ENCODE assay signal across 8 cellular contexts in the genomic region with DNA sequence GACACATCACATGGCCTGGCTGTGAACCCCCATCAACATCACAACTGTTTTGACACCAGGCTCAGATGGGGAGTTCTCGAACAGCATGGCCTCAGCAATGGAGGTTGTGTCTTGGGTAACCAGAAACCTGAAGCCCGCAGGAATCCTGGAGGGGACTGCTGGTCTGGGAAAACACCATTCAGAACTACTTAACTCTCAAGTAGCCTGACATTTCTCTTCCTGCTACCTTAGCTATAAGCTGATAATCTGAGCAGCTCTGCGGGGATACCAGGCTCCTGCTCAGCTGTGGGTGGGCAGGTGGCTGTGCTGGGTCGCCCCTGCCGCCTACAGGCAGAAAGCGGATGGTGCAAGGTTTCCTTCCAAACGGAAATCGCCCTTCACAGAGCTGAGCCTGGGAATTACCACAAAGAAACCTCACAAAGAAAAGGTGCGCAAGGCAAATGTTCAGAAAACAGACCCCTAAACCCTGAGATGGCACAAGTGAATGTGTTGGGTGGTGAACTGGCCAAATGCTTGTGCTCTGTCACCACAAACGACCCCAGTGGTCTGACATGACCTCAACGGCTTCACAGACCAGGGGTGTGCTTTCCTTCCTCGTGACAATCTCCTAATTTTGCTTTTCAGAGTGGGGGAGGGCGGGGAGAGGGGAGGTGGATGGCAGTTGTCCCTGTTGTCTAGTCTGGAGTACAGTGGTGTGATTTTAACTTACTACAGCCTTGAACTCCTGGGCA. TPM values are rescaled to one million over a fixed set of nuclear protein-coding genes. Genes with fewer than 3 reads are reported as not detected.
DNase-seq lines count a peak whose midpoint lies in the region; ATAC-seq, FAIRE-seq and TF ChIP-seq lines count a peak whose summit lies in the region.

No MANE protein-coding gene starts in this region.

- CTCF ChIA-PET in AG04450 (lab: Charles Lee) (interaction anchor here (0.5 to 3.9 kb wide), 32 partner anchors 10 to 434 kb away, joined by 3 to 23 read pairs (median 6); no protein-coding TSS in a partner anchor), HepG2 (lab: Yijun Ruan, JAX; ENCODE audit: low intra/inter-chr PET ratio, low total read pairs) (interaction anchor here (1.0 to 4.3 kb wide), 6 partner anchors 258 to 434 kb away, joined by 3 to 17 read pairs (median 8); no protein-coding TSS in a partner anchor)

- H3K27ac ChIP-seq in AG04450 (ENCODE audit: low read depth, low read length) (peak overlapping the region; percentile 21), VCaP (no peak overlapping the region), HepG2 (ENCODE audit: extremely low read length, insufficient read depth, low read length) (peak overlapping the region; percentile 43)

- peaks cover 7% of the 10 kb centered on the region; the same call in 1 of the 2 replicates for H4K20me1 ChIP-seq in HepG2 (ENCODE audit: insufficient read depth, low read length)

- FAIRE-seq in GM18507 (lab: Jason Lieb, UNC) (peak; percentile 81), HepG2 (lab: Jason Lieb, UNC) (peak; percentile 85)

- peak in 1 of 2 experiments; percentile 44; a peak in 2 of 4 replicates for TF ChIP-seq POLR2A in HepG2 (IDR thresholded peaks at IDR 0.05; ENCODE audit: insufficient read depth in 1 of 2, low read depth in 2 of 2, low read length in 2 of 2)

- no peaks in the 10 kb centered on the region for H3K79me2 ChIP-seq in HepG2 (ENCODE audit: insufficient read depth, low read length)

- BruUV-seq in HepG2 (replicated peaks; lab: Mats Ljungman, UMichigan), result no TSS peak

- H3K27me3 ChIP-seq in AG04450 (ENCODE audit: control insufficient read depth, insufficient read depth, low read length) (no peaks in the 10 kb centered on the region), HepG2 (ENCODE audit: control insufficient read depth in 1 of 2, insufficient read depth in 2 of 2, low read length in 2 of 2) (peaks cover 6 to 22% of the 10 kb centered on the region in 2 experiments; a peak in 4 of 5 replicates)

- peak; percentile 71 for ATAC-seq in HG02938 (IDR thresholded peaks at IDR 0.05; ENCODE audit: unreplicated experiment)
- ATAC-seq in HepG2, result peak; percentile 76

- WGBS in HepG2 (ENCODE audit: low lambda C conversion rate), result 10% methylated on average over 13 of the region's 13 CpGs

- no peak for DNase-seq in AG04450 (ENCODE audit: low read depth, low spot score)
- peak; percentile 35 for DNase-seq in GM18507 (ENCODE audit: extremely low spot score, insufficient read length, low read depth)
- peak; percentile 26 to 32 for DNase-seq in NCI-H1930 (lab: John Stamatoyannopoulos, UW)
- DNase-seq in central memory CD4-positive, alpha-beta T cell, result peak; percentile 36
- DNase-seq in HepG2 (ENCODE audit: low spot score), result peak; percentile 76
- DNase-seq in stimulated activated CD4-positive, alpha-beta T cell treated with anti-CD3 and anti-CD28 coated beads, TNF-alpha, amount 100 ng/mL, for 24 hours (ENCODE audit: low read depth in 3 of 3), result peak; percentile 14 to 53 (median 29)

- POLR2A ChIA-PET in AG04450 (lab: Yijun Ruan, JAX), result interaction anchor here (0.6 to 3.2 kb wide), 12 partner anchors 11 to 307 kb away, joined by 3 to 29 read pairs (median 3); a partner anchor contains a TSS
- POLR2A ChIA-PET in HepG2 (lab: Yijun Ruan, JAX), result interaction anchor here (0.7 to 3.1 kb wide), 16 partner anchors 17 to 434 kb away, joined by 3 to 21 read pairs (median 4); a partner anchor contains a TSS

- intact Hi-C loops in HepG2 (cut with micrococcal nuclease; ENCODE audit: unreplicated experiment), result loop anchor here (1.0 to 5.0 kb wide), 6 partner anchors 40 to 435 kb away; a partner anchor contains a TSS

- H3K36me3 ChIP-seq in HepG2 (replicated peaks in 1 of 2; ENCODE audit: control insufficient read depth in 1 of 2, insufficient read depth in 2 of 2, low read length in 2 of 2), result peaks cover 10 to 23% of the 10 kb centered on the region in 2 experiments

- H3K4me2 ChIP-seq in HepG2 (ENCODE audit: low read depth, low read length), result peak overlapping the region; percentile 95

- peak; percentile 98 for TF ChIP-seq CTCF in AG04450 (IDR thresholded peaks at IDR 0.05; ENCODE audit: low read depth, low read length)
- TF ChIP-seq CTCF in VCaP (conservative IDR thresholded peaks at IDR 0.05), result peak; percentile 89
- TF ChIP-seq CTCF in HepG2 (CRISPR knock-in tag; IDR thresholded peaks at IDR 0.05), result peak; percentile 99

- peak; percentile 99 for TF ChIP-seq RAD21 in HepG2 (CRISPR knock-in tag; IDR thresholded peaks at IDR 0.05)

- H3K4me1 ChIP-seq in HepG2 (ENCODE audit: insufficient read depth, low read length), result peaks cover 47% of the 10 kb centered on the region

- no peaks in the 10 kb centered on the region for H3K9me3 ChIP-seq in AG04450 (ENCODE audit: control insufficient read depth, insufficient read depth, low read length)
- H3K9me3 ChIP-seq in HepG2 (ENCODE audit: low read length), result no peaks in the 10 kb centered on the region

- H2AFZ ChIP-seq in HepG2 (ENCODE audit: low read length), result peak overlapping the region; percentile 92

- no peak for TF ChIP-seq EP300 in HepG2 (IDR thresholded peaks at IDR 0.05; ENCODE audit: low read depth in 2 of 2, low read length in 2 of 2)
- no peak for TF ChIP-seq EP300 in HepG2 (CRISPR knock-in tag; IDR thresholded peaks at IDR 0.05; ENCODE audit: borderline replicate concordance)

- in situ Hi-C loops in HepG2 (cut with HindIII; ENCODE audit: extremely low pct_ligation_motif_present, low pct_unique_long_range_greater_than_20kb), result loop anchor here (10.0 kb wide), 1 partner anchor 404 kb away; a partner anchor contains a TSS

- no peak overlapping the region for H3K4me3 ChIP-seq in AG04450 (ENCODE audit: low read depth, low read length)
- H3K4me3 ChIP-seq in HepG2 (replicated peaks in 1 of 3; ENCODE audit: insufficient read depth in 1 of 3, low read depth in 2 of 3, low read length in 3 of 3), result peak overlapping the region; percentile 5 to 62 (median 32); a peak in 3 of 6 replicates

- peak overlapping the region; percentile 63 for H3K9ac ChIP-seq in HepG2 (ENCODE audit: insufficient read depth, low read depth, low read length)

TF ChIP-seq in HepG2, 621 proteins besides CTCF, POLR2A, EP300 and RAD21 (continues in another document):
- TF ChIP-seq CHD2 (IDR thresholded peaks at IDR 0.05; ENCODE audit: low read depth, low read length), result peak; percentile 43; the same call in 1 of the 2 replicates
- TF ChIP-seq, protein P1, sequence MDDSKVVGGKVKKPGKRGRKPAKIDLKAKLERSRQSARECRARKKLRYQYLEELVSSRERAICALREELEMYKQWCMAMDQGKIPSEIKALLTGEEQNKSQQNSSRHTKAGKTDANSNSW (CRISPR knock-in tag; IDR thresholded peaks at IDR 0.05; ENCODE audit: borderline replicate concordance), result no peak

RNA-seq across cellular contexts. Expression of a gene that starts 29.5 kb away (rescaled TPM):
- polyA plus RNA-seq in AG04450 (2011; rRNA removed) (109 and 150 TPM in 2 replicates), HepG2 (2011; rRNA removed) (448 and 664 TPM in 2 replicates)
- polyA minus RNA-seq in AG04450 (2011; rRNA and poly(A)+ RNA removed), result 96.3 and 104 TPM in 2 replicates
- 1,040 and 1,306 TPM in 2 replicates for total RNA-seq in HepG2 (2016; rRNA removed; fragmentation: Illumina TruSeq; extraction: Trizol)
- total RNA-seq in HepG2 (2016; cell fraction: cytosol; rRNA removed; fragmentation: Illumina TruSeq; extraction: Trizol; ENCODE audit: low read depth), result 667 and 747 TPM in 2 replicates
- 1,050 and 1,299 TPM in 2 replicates for total RNA-seq in HepG2 (2016; cell fraction: insoluble cytoplasmic fraction; rRNA removed; fragmentation: Illumina TruSeq; extraction: Trizol)
- total RNA-seq in HepG2 (2016; cell fraction: membrane; rRNA removed; fragmentation: Illumina TruSeq; extraction: Trizol), result 1,275 and 1,485 TPM in 2 replicates
- 908 and 989 TPM in 2 replicates for total RNA-seq in HepG2 (2016; cell fraction: nucleus; rRNA removed; fragmentation: Illumina TruSeq; extraction: Trizol)
- polyA plus RNA-seq in HepG2 (2011; cell fraction: cytosol; rRNA removed), result 385 and 413 TPM in 2 replicates
- 462 and 532 TPM in 2 replicates for polyA plus RNA-seq in HepG2 (2011; cell fraction: nucleus; rRNA removed)
- 554 and 823 TPM in 2 replicates for polyA plus RNA-seq in HepG2 (2012)
- 567 and 609 TPM in 2 replicates for polyA plus RNA-seq in HepG2 (2016; cell fraction: cytosol; fragmentation: Illumina TruSeq; extraction: Trizol; ENCODE audit: low read depth)
- polyA plus RNA-seq in HepG2 (2016; cell fraction: insoluble cytoplasmic fraction; fragmentation: Illumina TruSeq; extraction: Trizol; ENCODE audit: low read depth), result 1,268 and 1,299 TPM in 2 replicates
- 1,062 and 1,196 TPM in 2 replicates for polyA plus RNA-seq in HepG2 (2016; cell fraction: membrane; fragmentation: Illumina TruSeq; extraction: Trizol; ENCODE audit: low read depth)
- polyA plus RNA-seq in HepG2 (2016; cell fraction: nucleus; fragmentation: Illumina TruSeq; extraction: Trizol; ENCODE audit: insufficient read depth, low read depth), result 1,466 and 1,524 TPM in 2 replicates
- 79.2 and 575 TPM in 2 replicates for polyA minus RNA-seq in HepG2 (2011; rRNA and poly(A)+ RNA removed; ENCODE audit: low replicate concordance)
- polyA minus RNA-seq in HepG2 (2011; cell fraction: cytosol; rRNA and poly(A)+ RNA removed), result 326 and 349 TPM in 2 replicates
- 855 and 898 TPM in 2 replicates for polyA minus RNA-seq in HepG2 (2011; cell fraction: nucleus; rRNA and poly(A)+ RNA removed)

RNA-seq across cellular contexts. Expression of a gene that starts 29.8 kb away (rescaled TPM):
- 9.9 and 13.5 TPM in 2 replicates for polyA plus RNA-seq in AG04450 (2011; rRNA removed)
- polyA minus RNA-seq in AG04450 (2011; rRNA and poly(A)+ RNA removed), result 8.7 and 11.0 TPM in 2 replicates
- 66.6 and 79.5 TPM in 2 replicates for total RNA-seq in HepG2 (2016; rRNA removed; fragmentation: Illumina TruSeq; extraction: Trizol)
- 15.1 and 18.2 TPM in 2 replicates for total RNA-seq in HepG2 (2016; cell fraction: cytosol; rRNA removed; fragmentation: Illumina TruSeq; extraction: Trizol; ENCODE audit: low read depth)
- 62.8 and 78.1 TPM in 2 replicates for total RNA-seq in HepG2 (2016; cell fraction: insoluble cytoplasmic fraction; rRNA removed; fragmentation: Illumina TruSeq; extraction: Trizol)
- 41.7 and 44.4 TPM in 2 replicates for total RNA-seq in HepG2 (2016; cell fraction: membrane; rRNA removed; fragmentation: Illumina TruSeq; extraction: Trizol)
- total RNA-seq in HepG2 (2016; cell fraction: nucleus; rRNA removed; fragmentation: Illumina TruSeq; extraction: Trizol), result 67.8 and 71.1 TPM in 2 replicates
- polyA plus RNA-seq in HepG2 (2011; rRNA removed), result 24.8 and 36.7 TPM in 2 replicates
- polyA plus RNA-seq in HepG2 (2011; cell fraction: cytosol; rRNA removed), result 17.2 and 20.9 TPM in 2 replicates
- polyA plus RNA-seq in HepG2 (2011; cell fraction: nucleus; rRNA removed), result 18.4 and 19.3 TPM in 2 replicates
- polyA plus RNA-seq in HepG2 (2012), result 31.5 and 47.5 TPM in 2 replicates
- polyA plus RNA-seq in HepG2 (2016; cell fraction: cytosol; fragmentation: Illumina TruSeq; extraction: Trizol; ENCODE audit: low read depth), result 14.4 and 14.8 TPM in 2 replicates
- polyA plus RNA-seq in HepG2 (2016; cell fraction: insoluble cytoplasmic fraction; fragmentation: Illumina TruSeq; extraction: Trizol; ENCODE audit: low read depth), result 84.4 and 86.8 TPM in 2 replicates
- polyA plus RNA-seq in HepG2 (2016; cell fraction: membrane; fragmentation: Illumina TruSeq; extraction: Trizol; ENCODE audit: low read depth), result 29.4 and 31.2 TPM in 2 replicates
- polyA plus RNA-seq in HepG2 (2016; cell fraction: nucleus; fragmentation: Illumina TruSeq; extraction: Trizol; ENCODE audit: insufficient read depth, low read depth), result 117 TPM in 2 replicates
- 14.2 and 14.9 TPM in 2 replicates for polyA minus RNA-seq in HepG2 (2011; rRNA and poly(A)+ RNA removed; ENCODE audit: low replicate concordance)
- 30.8 and 31.4 TPM in 2 replicates for polyA minus RNA-seq in HepG2 (2011; cell fraction: cytosol; rRNA and poly(A)+ RNA removed)
- polyA minus RNA-seq in HepG2 (2011; cell fraction: nucleus; rRNA and poly(A)+ RNA removed), result 48.9 and 53.8 TPM in 2 replicates
